ENCODE assay signal across 31 cellular contexts in genomic region chr4:168151313-168151712, GRCh38. TPM values are rescaled to one million over a fixed set of nuclear protein-coding genes. Genes with fewer than 3 reads are reported as not detected.
"Had no signal": no experiment of that assay in that cellular context is flagged by ENCODE, and none has a peak within 500 bp of the region (broad histone marks: within the 10 kb centered on the region; RNA-seq: fewer than 3 reads in every experiment).

No MANE protein-coding gene starts in this region.

- H3K27me3 ChIP-seq: Peyer's patch, SJSA1 had no signal

- H3K9ac ChIP-seq: SK-N-SH had no signal

- H3K4me3 Mint-ChIP-seq: activated CD4-positive, alpha-beta memory T cell treated with anti-CD3 and anti-CD28 coated beads for 36 hours; activated CD8-positive, alpha-beta memory T cell treated with anti-CD3 and anti-CD28 coated beads, Interleukin-2, amount 10 ng/mL, durations not matched to agents 7 days and 5 days; activated naive CD4-positive, alpha-beta T cell treated with anti-CD3 and anti-CD28 coated beads, Interleukin-2, amount 10 ng/mL, durations not matched to agents 7 days and 5 days; activated naive CD8-positive, alpha-beta T cell; activated naive CD8-positive, alpha-beta T cell treated with anti-CD3 and anti-CD28 coated beads, Interleukin-2, amount 50 U/mL, for 24 hours; brain; T-helper 1 cell treated with Interleukin-12 subunit alpha and Interleukin-12 subunit beta and Interleukin-4 antibody, amounts not matched to agents 30 μg/mL and 1 μg/mL, for 36 hours; T-helper 2 cell treated with Interferon-gamma antibody and Interleukin-4, amounts not matched to agents 5 μg/mL and 100 μg/mL, for 36 hours had no signal

- H3K4me2 ChIP-seq: SK-N-SH had no signal

- H3K27me3 Mint-ChIP-seq: activated naive CD8-positive, alpha-beta T cell; activated naive CD8-positive, alpha-beta T cell treated with anti-CD3 and anti-CD28 coated beads, Interleukin-2, amount 50 U/mL, for 24 hours had no signal

- H3K9me3 Mint-ChIP-seq: activated CD4-positive, alpha-beta memory T cell treated with anti-CD3 and anti-CD28 coated beads for 36 hours; activated naive CD4-positive, alpha-beta T cell treated with anti-CD3 and anti-CD28 coated beads, Interleukin-2, amount 10 ng/mL, durations not matched to agents 7 days and 5 days; activated naive CD8-positive, alpha-beta T cell treated with anti-CD3 and anti-CD28 coated beads, Interleukin-2, amount 50 U/mL, for 24 hours; brain; T-helper 1 cell treated with Interleukin-12 subunit alpha and Interleukin-12 subunit beta and Interleukin-4 antibody, amounts not matched to agents 30 μg/mL and 1 μg/mL, for 36 hours; T-helper 2 cell treated with Interferon-gamma antibody and Interleukin-4, amounts not matched to agents 5 μg/mL and 100 μg/mL, for 36 hours had no signal

- DNase-seq: activated CD4-positive, alpha-beta memory T cell treated with anti-CD3 and anti-CD28 coated beads for 36 hours; activated CD4-positive, alpha-beta T cell treated with anti-CD3 and anti-CD28 coated beads for 4 hours; activated CD4-positive, alpha-beta T cell treated with anti-CD3 and anti-CD28 coated beads, Interleukin-2, amount 50 U/mL, for 1 hour; activated CD4-positive, CD25-positive, alpha-beta regulatory T cell treated with anti-CD3 and anti-CD28 coated beads, Interleukin-2, amount 50 U/mL, for 72 hours; activated CD8-positive, alpha-beta memory T cell treated with anti-CD3 and anti-CD28 coated beads for 24 hours; activated CD8-positive, alpha-beta memory T cell treated with anti-CD3 and anti-CD28 coated beads, Interleukin-2, amount 10 ng/mL, durations not matched to agents 7 days and 5 days; activated CD8-positive, alpha-beta memory T cell treated with anti-CD3 and anti-CD28 coated beads, Interleukin-2, amount 50 U/mL, for 48 hours; activated effector memory CD4-positive, alpha-beta T cell treated with Interleukin-2 at 50 U/mL for 16 hours; activated naive CD4-positive, alpha-beta T cell treated with anti-CD3 and anti-CD28 coated beads, Interleukin-2, amount 10 ng/mL, durations not matched to agents 7 days and 5 days; activated naive CD8-positive, alpha-beta T cell treated with anti-CD3 and anti-CD28 coated beads, Interleukin-2, amount 50 U/mL, for 24 hours; activated T-cell treated with anti-CD3 and anti-CD28 coated beads, Interleukin-2, amount 50 U/mL, for 48 hours; anterior cingulate cortex; central memory CD4-positive, alpha-beta T cell; NCI-H1105; NCI-H1417 treated with DMSO at 0.1 percent for 48 hours; NCI-H1930; NCI-H2081 treated with DMSO at 0.1 percent for 48 hours; NCI-H345; NCI-H524 treated with DMSO at 0.1 percent for 48 hours; NCI-H774; PC-3; Peyer's patch; RPMI8226; SHP77 treated with DMSO at 0.1 percent for 48 hours; SK-N-SH had no signal

- H3K36me3 Mint-ChIP-seq: activated CD4-positive, alpha-beta memory T cell treated with anti-CD3 and anti-CD28 coated beads for 36 hours; activated CD8-positive, alpha-beta memory T cell treated with anti-CD3 and anti-CD28 coated beads, Interleukin-2, amount 10 ng/mL, durations not matched to agents 7 days and 5 days; activated naive CD4-positive, alpha-beta T cell treated with anti-CD3 and anti-CD28 coated beads, Interleukin-2, amount 10 ng/mL, durations not matched to agents 7 days and 5 days; activated naive CD8-positive, alpha-beta T cell; brain had no signal

- H3K4me3 ChIP-seq: Peyer's patch, SJSA1 had no signal

- H3K36me3 ChIP-seq: Peyer's patch, SJSA1 had no signal

- H3K27ac ChIP-seq: Peyer's patch, SJSA1 had no signal

- H3K9me3 ChIP-seq: Peyer's patch, SJSA1, SK-N-SH had no signal

- ATAC-seq: activated CD8-positive, alpha-beta memory T cell treated with anti-CD3 and anti-CD28 coated beads, Interleukin-2, amount 10 ng/mL, durations not matched to agents 7 days and 5 days; activated naive CD8-positive, alpha-beta T cell treated with anti-CD3 and anti-CD28 coated beads, Interleukin-2, amount 50 U/mL, for 24 hours; PC-3 had no signal

- H3K9me2 ChIP-seq: SK-N-SH had no signal

- H3K27ac Mint-ChIP-seq: activated CD4-positive, alpha-beta memory T cell treated with anti-CD3 and anti-CD28 coated beads for 36 hours; activated CD8-positive, alpha-beta memory T cell treated with anti-CD3 and anti-CD28 coated beads, Interleukin-2, amount 10 ng/mL, durations not matched to agents 7 days and 5 days; activated naive CD4-positive, alpha-beta T cell treated with anti-CD3 and anti-CD28 coated beads, Interleukin-2, amount 10 ng/mL, durations not matched to agents 7 days and 5 days; activated naive CD8-positive, alpha-beta T cell; activated naive CD8-positive, alpha-beta T cell treated with anti-CD3 and anti-CD28 coated beads, Interleukin-2, amount 50 U/mL, for 24 hours; T-helper 1 cell treated with Interleukin-12 subunit alpha and Interleukin-12 subunit beta and Interleukin-4 antibody, amounts not matched to agents 30 μg/mL and 1 μg/mL, for 36 hours; T-helper 2 cell treated with Interferon-gamma antibody and Interleukin-4, amounts not matched to agents 5 μg/mL and 100 μg/mL, for 36 hours had no signal

- H3K4me1 ChIP-seq: Peyer's patch had no signal

RNA-seq across cellular contexts. Expression of gene ANXA10, which starts 59.0 kb away (rescaled TPM):
- total RNA-seq: activated CD4-positive, alpha-beta memory T cell treated with anti-CD3 and anti-CD28 coated beads for 36 hours; activated CD8-positive, alpha-beta memory T cell treated with anti-CD3 and anti-CD28 coated beads, Interleukin-2, amount 10 ng/mL, durations not matched to agents 7 days and 5 days; cerebellum; Peyer's patch had no signal
